ENCODE assay signal across 9 cellular contexts in the genomic region with DNA sequence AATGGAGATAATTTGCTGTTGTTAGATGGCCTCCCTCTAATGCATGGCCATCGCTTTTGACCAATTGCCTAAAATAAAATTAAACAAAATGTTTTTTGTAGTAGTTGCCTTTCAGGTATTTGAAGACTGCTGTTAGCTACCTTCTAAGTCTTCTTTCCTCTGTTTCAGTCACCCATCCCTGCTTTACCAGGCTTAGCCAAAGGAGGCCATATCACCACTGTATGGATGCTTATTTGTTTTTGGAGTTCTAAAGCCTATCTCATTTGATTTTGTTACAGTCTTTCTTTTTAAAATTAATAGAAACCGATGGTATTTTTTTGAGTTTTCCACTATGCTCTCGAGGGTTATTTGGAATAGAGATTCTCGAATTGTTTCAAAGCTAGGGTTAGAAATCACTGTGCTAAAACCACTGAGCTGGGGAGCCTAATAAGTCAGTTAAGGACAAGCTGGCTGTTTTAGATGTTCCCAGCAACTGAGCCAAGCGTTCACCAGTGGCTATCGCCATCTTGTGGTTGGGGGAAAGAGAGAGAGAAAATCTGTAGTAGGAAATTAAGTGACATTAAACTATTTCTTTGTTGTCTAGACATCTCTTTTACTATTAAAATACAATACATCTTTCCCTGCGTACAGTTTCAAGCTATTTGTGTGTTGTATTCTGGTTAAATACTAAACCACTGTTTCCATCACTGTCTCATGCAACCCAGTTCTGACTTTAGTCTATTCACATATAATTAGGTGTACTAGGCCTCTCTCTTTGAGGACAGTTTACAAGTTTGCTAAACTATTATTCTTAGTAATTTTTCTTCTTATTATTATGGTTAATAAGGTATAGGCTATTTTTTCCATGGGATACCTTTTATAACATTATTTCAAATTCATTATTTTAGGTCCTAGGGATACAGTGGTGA. TPM values are rescaled to one million over a fixed set of nuclear protein-coding genes. Genes with fewer than 3 reads are reported as not detected.
A peak's percentile ranks its signal among the peaks of the same experiment; 100 is the strongest.
DNase-seq lines count a peak whose midpoint lies in the region; ATAC-seq and TF ChIP-seq lines count a peak whose summit lies in the region.
"Had no signal": no experiment of that assay in that cellular context is flagged by ENCODE, and none has a peak within 500 bp of the region (broad histone marks: within the 10 kb centered on the region; RNA-seq: fewer than 3 reads in every experiment).

No MANE protein-coding gene starts in this region.

- no peaks in the 10 kb centered on the region for H3K36me3 Mint-ChIP-seq in nephron (ENCODE audit: low read depth)
- H3K36me3 Mint-ChIP-seq: activated naive CD8-positive, alpha-beta T cell treated with anti-CD3 and anti-CD28 coated beads, Interleukin-2, amount 10 ng/mL, durations not matched to agents 7 days and 5 days had no signal

- H3K4me3 Mint-ChIP-seq in nephron, result no peak overlapping the region
- H3K4me3 Mint-ChIP-seq: activated naive CD8-positive, alpha-beta T cell treated with anti-CD3 and anti-CD28 coated beads, Interleukin-2, amount 10 ng/mL, durations not matched to agents 7 days and 5 days had no signal

- DNase-seq in NOMO-1 treated with DMSO at 0.1 percent for 48 hours (lab: John Stamatoyannopoulos, UW; ENCODE audit: unreplicated experiment) (peak; percentile 17), NOMO-1 treated with dmso at 0.1 percent for 144 hours (lab: John Stamatoyannopoulos, UW; ENCODE audit: unreplicated experiment) (no peak), RKO (ENCODE audit: low spot score) (peak; percentile 71), epithelial cell of proximal tubule (ENCODE audit: low read depth) (peak; percentile 3), GOT3 (lab: John Stamatoyannopoulos, UW) (no peak)
- DNase-seq: activated naive CD8-positive, alpha-beta T cell treated with anti-CD3 and anti-CD28 coated beads, Interleukin-2, amount 10 ng/mL, durations not matched to agents 7 days and 5 days had no signal

- no peaks in the 10 kb centered on the region for H3K9me3 Mint-ChIP-seq in nephron
- H3K9me3 Mint-ChIP-seq: activated naive CD8-positive, alpha-beta T cell treated with anti-CD3 and anti-CD28 coated beads, Interleukin-2, amount 10 ng/mL, durations not matched to agents 7 days and 5 days had no signal

- TF ChIP-seq CTCF in epithelial cell of proximal tubule (conservative IDR thresholded peaks at IDR 0.05; ENCODE audit: low read depth, low read length), result peak; percentile 80
- peak; percentile 55 to 70 (median 57) for TF ChIP-seq CTCF in nephron (IDR thresholded peaks at IDR 0.05; ENCODE audit: unreplicated experiment in 3 of 3)

- H3K4me1 Mint-ChIP-seq in nephron, result no peaks in the 10 kb centered on the region
- H3K4me1 Mint-ChIP-seq: activated naive CD8-positive, alpha-beta T cell treated with anti-CD3 and anti-CD28 coated beads, Interleukin-2, amount 10 ng/mL, durations not matched to agents 7 days and 5 days had no signal

- H3K27ac Mint-ChIP-seq in nephron, result no peak overlapping the region
- H3K27ac Mint-ChIP-seq: activated naive CD8-positive, alpha-beta T cell treated with anti-CD3 and anti-CD28 coated beads, Interleukin-2, amount 10 ng/mL, durations not matched to agents 7 days and 5 days had no signal

- H3K27me3 Mint-ChIP-seq in nephron (ENCODE audit: low read depth), result peaks cover 4% of the 10 kb centered on the region
- H3K27me3 Mint-ChIP-seq: activated naive CD8-positive, alpha-beta T cell treated with anti-CD3 and anti-CD28 coated beads, Interleukin-2, amount 10 ng/mL, durations not matched to agents 7 days and 5 days had no signal

- no peak overlapping the region for H3K4me3 ChIP-seq in epithelial cell of proximal tubule (ENCODE audit: low read depth, low read length)

- ATAC-seq in HG02798 (IDR thresholded peaks at IDR 0.05; ENCODE audit: poor library complexity, unreplicated experiment) (peak; percentile 39), HG02970 (IDR thresholded peaks at IDR 0.05; ENCODE audit: low FRiP score, unreplicated experiment) (no peak)

RNA-seq across cellular contexts. Expression of a gene that starts 52.2 kb away (rescaled TPM):
- not detected in 2 replicates for total RNA-seq in epithelial cell of proximal tubule
- total RNA-seq: activated naive CD8-positive, alpha-beta T cell treated with anti-CD3 and anti-CD28 coated beads, Interleukin-2, amount 10 ng/mL, durations not matched to agents 7 days and 5 days had no signal

Comparison
In these comparisons a context has a peak if more than half of its experiments do, and no peak if none do; other contexts are left out.
1. DNase-seq: peak in NOMO-1 treated with DMSO at 0.1 percent for 48 hours (single experiment), RKO (single experiment) and epithelial cell of proximal tubule (single experiment); none in NOMO-1 treated with dmso at 0.1 percent for 144 hours (single experiment) and GOT3 (single experiment).